17 cellular contexts compared by ENCODE assay signal in the genomic region with DNA sequence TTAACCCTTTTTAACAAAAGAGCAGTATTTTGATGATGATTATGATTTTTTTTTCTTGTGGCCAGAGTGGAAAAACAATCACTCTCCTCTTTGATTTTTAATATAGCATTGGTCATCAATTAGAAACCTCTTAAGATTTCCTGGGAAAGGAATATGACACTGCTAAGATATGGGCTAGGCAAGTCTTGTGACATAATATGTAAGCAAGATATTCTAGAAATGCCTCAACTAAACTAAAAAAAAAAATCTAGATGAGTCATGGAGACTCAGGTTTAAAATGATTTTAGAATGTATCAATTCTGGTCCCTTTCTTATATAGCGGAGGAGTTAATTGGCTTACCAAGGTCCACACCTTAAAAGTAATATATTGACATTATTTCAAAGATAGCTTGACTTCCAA.
"Had no signal": no experiment of that assay in that cellular context is flagged by ENCODE, and none has a peak within 500 bp of the region (broad histone marks: within the 10 kb centered on the region; RNA-seq: fewer than 3 reads in every experiment).

No MANE protein-coding gene starts in this region.

- DNase-seq: activated CD4-positive, alpha-beta T cell treated with anti-CD3 and anti-CD28 coated beads, Interleukin-2, amount 10 ng/mL, durations not matched to agents 24 days and 14 days; activated CD8-positive, alpha-beta T cell treated with anti-CD3 and anti-CD28 coated beads for 36 hours; activated naive CD4-positive, alpha-beta T cell treated with anti-CD3 and anti-CD28 coated beads for 36 hours; activated T-cell treated with anti-CD3 and anti-CD28 coated beads, Interleukin-2, amount 50 U/mL, for 1 hour; aorta; effector memory CD4-positive, alpha-beta T cell; mesendoderm; naive thymus-derived CD8-positive, alpha-beta T cell; right lobe of liver; stimulated activated CD4-positive, alpha-beta T cell treated with anti-CD3 and anti-CD28 coated beads, Interleukin-4, amount 100 ng/mL, for 1 hour; T1000; upper lobe of left lung had no signal

- H3K27me3 ChIP-seq: breast epithelium, right lobe of liver, upper lobe of left lung had no signal

- ATAC-seq: activated CD8-positive, alpha-beta T cell treated with anti-CD3 and anti-CD28 coated beads for 36 hours; naive thymus-derived CD8-positive, alpha-beta T cell; right lobe of liver; stimulated activated effector memory CD8-positive, alpha-beta T cell treated with anti-CD3 and anti-CD28 coated beads, Interleukin-12 subunit alpha, Interleukin-12 subunit beta, amount 100 ng/mL, for 72 hours had no signal

- H3K36me3 ChIP-seq: breast epithelium, right lobe of liver, thoracic aorta, upper lobe of left lung had no signal

- FAIRE-seq: endothelial cell of umbilical vein had no signal

- H3K9me3 ChIP-seq: breast epithelium, right lobe of liver, thoracic aorta, upper lobe of left lung had no signal

- H3K4me3 ChIP-seq: breast epithelium, right lobe of liver, smooth muscle cell, thoracic aorta, upper lobe of left lung had no signal

- H3K4me1 ChIP-seq: breast epithelium, right lobe of liver had no signal

- H3K4me2 ChIP-seq: smooth muscle cell had no signal

- H3K27ac ChIP-seq: breast epithelium, right lobe of liver, thoracic aorta, upper lobe of left lung had no signal
